11 cellular contexts compared by ENCODE assay signal in genomic region chr13:47903836-47904235, GRCh38.
DNase-seq lines count a peak whose midpoint lies in the region; ATAC-seq and TF ChIP-seq lines count a peak whose summit lies in the region.
"Had no signal": no experiment of that assay in that cellular context is flagged by ENCODE, and none has a peak within 500 bp of the region (broad histone marks: within the 10 kb centered on the region; RNA-seq: fewer than 3 reads in every experiment).

No MANE protein-coding gene starts in this region.

- no peak for TF ChIP-seq CTCF in PC-3 (conservative IDR thresholded peaks at IDR 0.05; ENCODE audit: low read depth, low read length)

- H3K4me2 ChIP-seq in PC-3 (ENCODE audit: low read length): peak overlapping the region; percentile 80

- H3K27me3 Mint-ChIP-seq in stimulated activated memory B cell treated with anti-CD40 and anti-IgM and Interleukin-4, amounts not matched to agents 10 μg/mL and 1 μg/mL and 100 μg/mL, for 72 hours: no peaks in the 10 kb centered on the region

- no peaks in the 10 kb centered on the region for H3K27me3 ChIP-seq in PC-3 (ENCODE audit: low read length)

- BruUV-seq in PC-3 (replicated peaks; lab: Mats Ljungman, UMichigan): TSS peak; percentile 84

- POLR2A ChIA-PET in PC-3 (lab: Charles Lee; ENCODE audit: unreplicated experiment): interaction anchor here (0.6 kb wide), 1 partner anchor 45 kb away, joined by 4 read pairs; no protein-coding TSS in a partner anchor

- ATAC-seq in activated CD4-positive, CD25-positive, alpha-beta regulatory T cell treated with anti-CD3 and anti-CD28 coated beads, Interleukin-2, amount 50 U/mL, for 24 hours: peak; percentile 17 to 41
- ATAC-seq in PC-3: peak; percentile 29
- ATAC-seq in stimulated activated memory B cell treated with anti-CD40 and anti-IgM and Interleukin-4, amounts not matched to agents 10 μg/mL and 1 μg/mL and 100 μg/mL, for 72 hours: no peak

- H3K4me1 ChIP-seq in PC-3 (ENCODE audit: insufficient read depth, low read length): 0 out of 2 replicates have a peak, but pooled peaks cover 9% of the 10 kb centered on the region
- H3K4me1 ChIP-seq: parathyroid adenoma had no signal

- H3K79me2 ChIP-seq in PC-3 (ENCODE audit: low read length): no peaks in the 10 kb centered on the region
- H3K79me2 ChIP-seq: parathyroid adenoma had no signal

- peaks cover 71% of the 10 kb centered on the region for H3K36me3 Mint-ChIP-seq in stimulated activated memory B cell treated with anti-CD40 and anti-IgM and Interleukin-4, amounts not matched to agents 10 μg/mL and 1 μg/mL and 100 μg/mL, for 72 hours

- peak overlapping the region; percentile 53 for H3K27ac ChIP-seq in PC-3 (ENCODE audit: low read length)
- H3K27ac ChIP-seq: parathyroid adenoma had no signal

- no peak overlapping the region for H3K27ac Mint-ChIP-seq in stimulated activated memory B cell treated with anti-CD40 and anti-IgM and Interleukin-4, amounts not matched to agents 10 μg/mL and 1 μg/mL and 100 μg/mL, for 72 hours

- peak overlapping the region; percentile 44; the same call in 1 of the 2 replicates for H3K9ac ChIP-seq in PC-3 (ENCODE audit: low read length)
- H3K9ac ChIP-seq: parathyroid adenoma had no signal

- H3K9me3 Mint-ChIP-seq in stimulated activated memory B cell treated with anti-CD40 and anti-IgM and Interleukin-4, amounts not matched to agents 10 μg/mL and 1 μg/mL and 100 μg/mL, for 72 hours: peaks cover 6% of the 10 kb centered on the region

- H3K4me3 Mint-ChIP-seq in stimulated activated memory B cell treated with anti-CD40 and anti-IgM and Interleukin-4, amounts not matched to agents 10 μg/mL and 1 μg/mL and 100 μg/mL, for 72 hours: peak overlapping the region; percentile 57

- H3K9me2 ChIP-seq in PC-3 (replicated peaks; ENCODE audit: low read length): no peaks in the 10 kb centered on the region

- no peak for DNase-seq in activated CD4-positive, CD25-positive, alpha-beta regulatory T cell treated with anti-CD3 and anti-CD28 coated beads, Interleukin-2, amount 50 U/mL, for 72 hours
- DNase-seq in PC-3 (peak; percentile 26), fibroblast of gingiva (ENCODE audit: low read depth) (peak; percentile 33), SHP77 (lab: John Stamatoyannopoulos, UW) (no peak), cerebellar nuclear complex (lab: John Stamatoyannopoulos, UW) (no peak)
- DNase-seq in stimulated activated CD4-positive, alpha-beta T cell treated with anti-CD3 and anti-CD28 coated beads, Interleukin-15, amount 100 ng/mL, for 24 hours: no peak
- DNase-seq: activated CD4-positive, alpha-beta T cell treated with anti-CD3 and anti-CD28 coated beads for 4 hours; amygdala had no signal

- CTCF ChIA-PET in PC-3 (lab: Charles Lee): no interaction called here

- peak overlapping the region; percentile 78 for H2AFZ ChIP-seq in PC-3 (ENCODE audit: low read length)
- H2AFZ ChIP-seq: parathyroid adenoma had no signal

- no peaks in the 10 kb centered on the region for H3F3A ChIP-seq in PC-3 (ENCODE audit: low read length, unreplicated experiment)

- H3K4me1 Mint-ChIP-seq in stimulated activated memory B cell treated with anti-CD40 and anti-IgM and Interleukin-4, amounts not matched to agents 10 μg/mL and 1 μg/mL and 100 μg/mL, for 72 hours: no peaks in the 10 kb centered on the region

- intact Hi-C loops in PC-3 (cut with micrococcal nuclease): no loop called here

- H3K36me3 ChIP-seq in PC-3 (ENCODE audit: low read depth, low read length): no peaks in the 10 kb centered on the region

- H4K20me1 ChIP-seq in PC-3 (ENCODE audit: low read length): no peaks in the 10 kb centered on the region

- H3K4me3 ChIP-seq in PC-3 (ENCODE audit: low read length): peak overlapping the region; percentile 62

- no peaks in the 10 kb centered on the region for H3K9me3 ChIP-seq in PC-3 (ENCODE audit: low read length)

Comparison
In these comparisons a context has a peak if more than half of its experiments do, and no peak if none do; other contexts are left out.
1. DNase-seq: peak in PC-3 (single experiment) and fibroblast of gingiva (single experiment); none in activated CD4-positive, CD25-positive, alpha-beta regulatory T cell treated with anti-CD3 and anti-CD28 coated beads, Interleukin-2, amount 50 U/mL, for 72 hours (single experiment), SHP77 (0 of 2), stimulated activated CD4-positive, alpha-beta T cell treated with anti-CD3 and anti-CD28 coated beads, Interleukin-15, amount 100 ng/mL, for 24 hours (single experiment) and cerebellar nuclear complex (0 of 2).